ENCODE assay signal across 8 cellular contexts in genomic region chr2:39593439-39594393, GRCh38.
DNase-seq lines count a peak whose midpoint lies in the region; ATAC-seq and TF ChIP-seq lines count a peak whose summit lies in the region.

No MANE protein-coding gene starts in this region.

- intact Hi-C loops in esophagus squamous epithelium (cut with DNase I): no loop called here
- intact Hi-C loops in activated CD4-positive, alpha-beta memory T cell treated with anti-CD3 and anti-CD28 coated beads for 36 hours (cut with micrococcal nuclease): no loop called here

- H3K27me3 ChIP-seq in esophagus squamous epithelium: no peaks in the 10 kb centered on the region
- H3K27me3 ChIP-seq in neural progenitor cell: no peaks in the 10 kb centered on the region

- H3K36me3 Mint-ChIP-seq in neural progenitor cell: no peaks in the 10 kb centered on the region
- no peaks in the 10 kb centered on the region for H3K36me3 Mint-ChIP-seq in activated CD4-positive, alpha-beta memory T cell treated with anti-CD3 and anti-CD28 coated beads for 36 hours

- H3K4me3 ChIP-seq in esophagus squamous epithelium (no peak overlapping the region), neural progenitor cell (no peak overlapping the region)

- ATAC-seq in HG03565 (IDR thresholded peaks at IDR 0.05; ENCODE audit: unreplicated experiment): peak; percentile 67
- no peak for ATAC-seq in GM21390 (IDR thresholded peaks at IDR 0.05; ENCODE audit: unreplicated experiment)

- H3K9me3 ChIP-seq in esophagus squamous epithelium (no peaks in the 10 kb centered on the region), neural progenitor cell (ENCODE audit: low read depth) (no peaks in the 10 kb centered on the region)

- no peaks in the 10 kb centered on the region for H4K20me1 ChIP-seq in neural progenitor cell (ENCODE audit: low read depth)

- DNase-seq in GM04503 (ENCODE audit: low read depth) (peak; percentile 29), RPMI8226 (peak; percentile 48), esophagus squamous epithelium (lab: John Stamatoyannopoulos, UW) (no peak), neural progenitor cell (ENCODE audit: low spot score) (peak; percentile 68), NCI-H1436 treated with DMSO at 0.1 percent for 48 hours (lab: John Stamatoyannopoulos, UW) (no peak)
- DNase-seq in activated CD4-positive, alpha-beta memory T cell treated with anti-CD3 and anti-CD28 coated beads for 36 hours: no peak

- H3K4me1 Mint-ChIP-seq in neural progenitor cell: peaks cover 8% of the 10 kb centered on the region
- no peaks in the 10 kb centered on the region for H3K4me1 Mint-ChIP-seq in activated CD4-positive, alpha-beta memory T cell treated with anti-CD3 and anti-CD28 coated beads for 36 hours (ENCODE audit: low read depth)

- H3K79me2 ChIP-seq in neural progenitor cell (ENCODE audit: low read depth): no peaks in the 10 kb centered on the region

- H3K27ac Mint-ChIP-seq in neural progenitor cell: no peak overlapping the region
- no peak overlapping the region for H3K27ac Mint-ChIP-seq in activated CD4-positive, alpha-beta memory T cell treated with anti-CD3 and anti-CD28 coated beads for 36 hours

- WGBS in esophagus squamous epithelium, 2 donors: 53 to 61% methylated on average over 8 to 9 of the region's 9 CpGs

- POLR2A ChIA-PET in activated CD4-positive, alpha-beta memory T cell treated with anti-CD3 and anti-CD28 coated beads for 36 hours (lab: Charles Lee): no interaction called here

- no peak overlapping the region for H3K9ac ChIP-seq in neural progenitor cell

- no peak for TF ChIP-seq POLR2A in esophagus squamous epithelium (IDR thresholded peaks at IDR 0.05)

- no peaks in the 10 kb centered on the region for H3K9me3 Mint-ChIP-seq in neural progenitor cell
- no peaks in the 10 kb centered on the region for H3K9me3 Mint-ChIP-seq in activated CD4-positive, alpha-beta memory T cell treated with anti-CD3 and anti-CD28 coated beads for 36 hours

- H3F3A ChIP-seq in neural progenitor cell (ENCODE audit: low read depth): no peaks in the 10 kb centered on the region

- H3K27me3 Mint-ChIP-seq in neural progenitor cell (ENCODE audit: insufficient read depth, low read depth): peaks cover 2% of the 10 kb centered on the region
- H3K27me3 Mint-ChIP-seq in activated CD4-positive, alpha-beta memory T cell treated with anti-CD3 and anti-CD28 coated beads for 36 hours: peaks cover 4% of the 10 kb centered on the region

- H3K36me3 ChIP-seq in esophagus squamous epithelium (no peaks in the 10 kb centered on the region), neural progenitor cell (no peaks in the 10 kb centered on the region)

- H3K27ac ChIP-seq in esophagus squamous epithelium (no peak overlapping the region), neural progenitor cell (no peak overlapping the region)

- TF ChIP-seq CTCF in esophagus squamous epithelium (IDR thresholded peaks at IDR 0.05) (peak in 4 of 6 experiments; percentile 16 to 39 (median 24)), neural progenitor cell (IDR thresholded peaks at IDR 0.05) (peak; percentile 59)

- H2AFZ ChIP-seq in neural progenitor cell (replicated peaks): no peak overlapping the region

- H3K4me3 Mint-ChIP-seq in neural progenitor cell: no peak overlapping the region
- H3K4me3 Mint-ChIP-seq in activated CD4-positive, alpha-beta memory T cell treated with anti-CD3 and anti-CD28 coated beads for 36 hours: no peak overlapping the region

- no peak overlapping the region for H3K4me2 ChIP-seq in neural progenitor cell

- no peaks in the 10 kb centered on the region for H3K4me1 ChIP-seq in esophagus squamous epithelium
- no peaks in the 10 kb centered on the region for H3K4me1 ChIP-seq in neural progenitor cell

- CTCF ChIA-PET in activated CD4-positive, alpha-beta memory T cell treated with anti-CD3 and anti-CD28 coated beads for 36 hours (lab: Charles Lee): interaction anchor here (0.6 to 1.3 kb wide), 4 partner anchors 27 to 250 kb away, joined by 3 read pairs; no protein-coding TSS in a partner anchor

Comparison
In these comparisons a context has a peak if more than half of its experiments do, and no peak if none do; other contexts are left out.
1. DNase-seq: peak in GM04503 (single experiment), RPMI8226 (single experiment) and neural progenitor cell (single experiment); none in esophagus squamous epithelium (single experiment), activated CD4-positive, alpha-beta memory T cell treated with anti-CD3 and anti-CD28 coated beads for 36 hours (single experiment) and NCI-H1436 treated with DMSO at 0.1 percent for 48 hours (single experiment).